ENCODE assay signal across 1 cellular context in genomic region chr14:71623939-71624338, GRCh38.
TF ChIP-seq lines count a peak whose summit lies in the region.

No MANE protein-coding gene starts in this region.

TF ChIP-seq in H1, 55 proteins besides CTCF, POLR2A, EP300 and RAD21:
- TF ChIP-seq EGR1 (IDR thresholded peaks at IDR 0.05; ENCODE audit: borderline replicate concordance, low read depth, low read length), result no peak
- TF ChIP-seq POLR2AphosphoS5 (IDR thresholded peaks at IDR 0.05; ENCODE audit: low read depth, low read length), result no peak
- no peak for TF ChIP-seq NRF1 (IDR thresholded peaks at IDR 0.05; ENCODE audit: low read depth, low read length)
- TF ChIP-seq RXRA (IDR thresholded peaks at IDR 0.05; ENCODE audit: insufficient read depth, low read depth, low read length), result no peak
- TF ChIP-seq CBX5 (IDR thresholded peaks at IDR 0.05; ENCODE audit: low read depth, low read length), result no peak
- no peak for TF ChIP-seq ATF3 (IDR thresholded peaks at IDR 0.05; ENCODE audit: insufficient read depth, low read depth, low read length)
- no peak for TF ChIP-seq SIRT6 (IDR thresholded peaks at IDR 0.05; ENCODE audit: low read length)
- no peak for TF ChIP-seq ZNF274 (IDR thresholded peaks at IDR 0.05; ENCODE audit: borderline replicate concordance, extremely low read depth, low read length)
- TF ChIP-seq SIX5 (IDR thresholded peaks at IDR 0.05; ENCODE audit: low read depth, low read length), result no peak
- TF ChIP-seq, protein P1, sequence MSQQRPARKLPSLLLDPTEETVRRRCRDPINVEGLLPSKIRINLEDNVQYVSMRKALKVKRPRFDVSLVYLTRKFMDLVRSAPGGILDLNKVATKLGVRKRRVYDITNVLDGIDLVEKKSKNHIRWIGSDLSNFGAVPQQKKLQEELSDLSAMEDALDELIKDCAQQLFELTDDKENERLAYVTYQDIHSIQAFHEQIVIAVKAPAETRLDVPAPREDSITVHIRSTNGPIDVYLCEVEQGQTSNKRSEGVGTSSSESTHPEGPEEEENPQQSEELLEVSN (IDR thresholded peaks at IDR 0.05), result no peak
- no peak for TF ChIP-seq SAP30 (IDR thresholded peaks at IDR 0.05; ENCODE audit: insufficient read depth, insufficient replicate concordance, low read length)
- TF ChIP-seq SP1 (IDR thresholded peaks at IDR 0.05; ENCODE audit: low read depth, low read length), result no peak
- TF ChIP-seq HDAC2 (IDR thresholded peaks at IDR 0.05; ENCODE audit: borderline replicate concordance in 1 of 2, low read depth in 2 of 2, low read length in 2 of 2), result no peak
- TF ChIP-seq KDM5A (IDR thresholded peaks at IDR 0.05; ENCODE audit: low read length), result no peak
- no peak for TF ChIP-seq KDM1A (IDR thresholded peaks at IDR 0.05; ENCODE audit: borderline replicate concordance, low read length)
- no peak for TF ChIP-seq JUND (IDR thresholded peaks at IDR 0.05; ENCODE audit: low read length)
- TF ChIP-seq BACH1 (IDR thresholded peaks at IDR 0.05; ENCODE audit: low read length), result no peak
- TF ChIP-seq BCL11A (IDR thresholded peaks at IDR 0.05; ENCODE audit: low read depth in 2 of 2, low read length in 2 of 2), result no peak
- TF ChIP-seq KDM4A (IDR thresholded peaks at IDR 0.05; ENCODE audit: low read depth, low read length, severe bottlenecking), result no peak
